Comparison of ENCODE assay signal across 9 cellular contexts in genomic region chr15:98896802-98897732, GRCh38.
DNase-seq lines count a peak whose midpoint lies in the region; ATAC-seq and TF ChIP-seq lines count a peak whose summit lies in the region.
"Had no signal": no experiment of that assay in that cellular context is flagged by ENCODE, and none has a peak within 500 bp of the region (broad histone marks: within the 10 kb centered on the region; RNA-seq: fewer than 3 reads in every experiment).

No MANE protein-coding gene starts in this region.

- H3K9ac ChIP-seq in endodermal cell (ENCODE audit: extremely low read depth, low read length, poor library complexity, severe bottlenecking), result no peak overlapping the region

- WGBS in endodermal cell (ENCODE audit: insufficient coverage in 1 of 2, insufficient read length in 1 of 2), 2 experiments, result 63 to 87% methylated on average over 10 to 12 of the region's 12 CpGs

- TF ChIP-seq CTCF in endodermal cell (conservative IDR thresholded peaks at IDR 0.05) (no peak), nephron progenitor cell (IDR thresholded peaks at IDR 0.05) (no peak), GM10248 (IDR thresholded peaks at IDR 0.05; ENCODE audit: control extremely low read depth, extremely low read depth, low read depth, missing control alignments) (no peak)

- H3K27ac Mint-ChIP-seq in endodermal cell (peak overlapping the region; percentile 49), nephron progenitor cell (peak overlapping the region; percentile 46)

- peak overlapping the region; percentile 76 for H3K27ac ChIP-seq in endodermal cell (ENCODE audit: low read depth, low read length)

- H3K9me3 ChIP-seq in endodermal cell (ENCODE audit: control insufficient read depth, low read length), result peaks cover 4% of the 10 kb centered on the region

- H3K36me3 Mint-ChIP-seq in endodermal cell (ENCODE audit: low read depth) (peaks cover 51% of the 10 kb centered on the region), nephron progenitor cell (ENCODE audit: low read depth) (peaks cover 66% of the 10 kb centered on the region)

- H3K4me3 ChIP-seq in endodermal cell (ENCODE audit: low read length), result no peak overlapping the region

- peaks cover 64% of the 10 kb centered on the region for H3K36me3 ChIP-seq in endodermal cell (ENCODE audit: control insufficient read depth, insufficient read depth, low read length)

- no peak overlapping the region for H3K4me3 Mint-ChIP-seq in endodermal cell
- H3K4me3 Mint-ChIP-seq in nephron progenitor cell, result no peak overlapping the region

- H3K4me1 ChIP-seq in endodermal cell (ENCODE audit: control insufficient read depth, insufficient read depth, low read length), result peaks cover 3% of the 10 kb centered on the region

- POLR2A ChIA-PET in GM10248 (lab: Yijun Ruan, JAX), result no interaction called here

- peak; percentile 91 for DNase-seq in AG20443 (ENCODE audit: low spot score)
- DNase-seq in NCI-H226, result peak; percentile 100
- DNase-seq in endodermal cell, result no peak
- no peak for DNase-seq in nephron progenitor cell
- no peak for DNase-seq in occipital lobe (lab: John Stamatoyannopoulos, UW)
- no peak for DNase-seq in NOMO-1 treated with DMSO at 0.1 percent for 48 hours (lab: John Stamatoyannopoulos, UW; ENCODE audit: unreplicated experiment)
- DNase-seq in GM10248 (ENCODE audit: extremely low spot score), result no peak
- DNase-seq: NCI-H526 treated with DMSO at 0.1 percent for 48 hours had no signal

- no peaks in the 10 kb centered on the region for H3K27me3 ChIP-seq in endodermal cell (ENCODE audit: control insufficient read depth, insufficient read depth, low read length, poor library complexity, severe bottlenecking)

- H3K9me3 Mint-ChIP-seq in endodermal cell (no peaks in the 10 kb centered on the region), nephron progenitor cell (peaks cover 13% of the 10 kb centered on the region)

- H3K4me1 Mint-ChIP-seq in endodermal cell (peaks cover 20% of the 10 kb centered on the region), nephron progenitor cell (peaks cover 59% of the 10 kb centered on the region)

- H3K27me3 Mint-ChIP-seq in endodermal cell (ENCODE audit: insufficient read depth) (no peaks in the 10 kb centered on the region), nephron progenitor cell (ENCODE audit: low read depth, poor library complexity) (peaks cover 3% of the 10 kb centered on the region)

- no peak for ATAC-seq in HG03432 (IDR thresholded peaks at IDR 0.05; ENCODE audit: unreplicated experiment)

- CTCF ChIA-PET in GM10248 (lab: Yijun Ruan, JAX), result no interaction called here

Comparison
In these comparisons a context has a peak if more than half of its experiments do, and no peak if none do; other contexts are left out.
1. DNase-seq: peak in AG20443 (single experiment) and NCI-H226 (single experiment); none in endodermal cell (single experiment), nephron progenitor cell (single experiment), occipital lobe (single experiment), NOMO-1 treated with DMSO at 0.1 percent for 48 hours (single experiment) and GM10248 (single experiment).